Comparison of ENCODE assay signal across 1 cellular context in the genomic region with DNA sequence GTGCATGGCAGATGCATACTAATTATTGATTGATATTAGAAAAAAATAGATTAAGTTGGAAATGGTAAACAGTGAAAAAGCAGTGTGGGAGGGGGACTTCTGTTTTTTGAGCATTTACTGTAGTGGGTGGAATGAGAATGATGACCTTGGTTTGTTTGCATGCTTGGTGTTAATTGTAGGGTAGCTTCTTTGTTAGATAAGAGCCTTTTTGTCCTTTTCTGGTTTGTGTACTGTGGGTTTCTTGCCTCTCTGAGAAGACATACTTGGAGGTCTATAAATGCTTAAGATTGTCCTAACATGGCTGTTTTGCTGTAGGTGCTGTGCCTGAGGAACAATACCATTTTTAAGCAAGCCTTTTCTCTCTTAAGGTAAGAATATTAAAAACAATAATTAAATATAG.
A peak's percentile ranks its signal among the peaks of the same experiment; 100 is the strongest.
TF ChIP-seq lines count a peak whose summit lies in the region.

No MANE protein-coding gene starts in this region.

TF ChIP-seq in HepG2, 621 proteins besides CTCF, POLR2A, EP300 and RAD21 (continued from another document):
- TF ChIP-seq SOX13 (IDR thresholded peaks at IDR 0.05) (no peak), SOX13 (CRISPR knock-in tag; conservative IDR thresholded peaks at IDR 0.05 in 1 of 2, IDR thresholded peaks at IDR 0.05 in 1 of 2) (peak in 1 of 2 experiments; percentile 57; a peak in 1 of 4 replicates), ZNF263 (CRISPR knock-in tag; IDR thresholded peaks at IDR 0.05) (no peak), ZNF329 (CRISPR knock-in tag; IDR thresholded peaks at IDR 0.05; ENCODE audit: low read depth) (no peak), FOXP1 (IDR thresholded peaks at IDR 0.05) (no peak), FOXP1 (CRISPR knock-in tag; IDR thresholded peaks at IDR 0.05) (peak; percentile 17; the same call in 1 of the 2 replicates)
TF ChIP-seq in HepG2: peak in this region for 3.
